In genomic region chr3:56633201-56633600, GRCh38 we compare ENCODE assay signal across 21 cellular contexts.
"Had no signal": no experiment of that assay in that cellular context is flagged by ENCODE, and none has a peak within 500 bp of the region (broad histone marks: within the 10 kb centered on the region; RNA-seq: fewer than 3 reads in every experiment).

No MANE protein-coding gene starts in this region.

- H3K4me1 ChIP-seq: ascending aorta, tibial artery, uterus had no signal

- H3K9me3 Mint-ChIP-seq: activated CD8-positive, alpha-beta T cell treated with anti-CD3 and anti-CD28 coated beads for 36 hours; activated T-cell treated with anti-CD3 and anti-CD28 coated beads, Interleukin-2, amount 50 U/mL, for 4 hours; dendritic cell treated with granulocyte-macrophage colony-stimulating factor and Interleukin-4, amounts not matched to agents 40 ng/mL and 50 ng/mL, for 4 days; immature natural killer cell; naive thymus-derived CD8-positive, alpha-beta T cell; stimulated activated naive B cell treated with anti-CD40 and anti-IgM and Interleukin-4, amounts not matched to agents 10 μg/mL and 1 μg/mL and 100 μg/mL, for 72 hours; WTC11 had no signal

- H3K4me3 Mint-ChIP-seq: activated CD8-positive, alpha-beta T cell treated with anti-CD3 and anti-CD28 coated beads for 36 hours; activated T-cell treated with anti-CD3 and anti-CD28 coated beads, Interleukin-2, amount 50 U/mL, for 4 hours; dendritic cell treated with granulocyte-macrophage colony-stimulating factor and Interleukin-4, amounts not matched to agents 40 ng/mL and 50 ng/mL, for 4 days; immature natural killer cell; naive thymus-derived CD8-positive, alpha-beta T cell; stimulated activated naive B cell treated with anti-CD40 and anti-IgM and Interleukin-4, amounts not matched to agents 10 μg/mL and 1 μg/mL and 100 μg/mL, for 72 hours; WTC11 had no signal

- DNase-seq: activated CD4-positive, alpha-beta T cell treated with anti-CD3 and anti-CD28 coated beads for 4 hours; activated CD8-positive, alpha-beta T cell treated with anti-CD3 and anti-CD28 coated beads for 36 hours; activated effector memory CD4-positive, alpha-beta T cell treated with anti-CD3 and anti-CD28 coated beads, Interleukin-2, amount 50 U/mL, for 16 hours; activated naive CD4-positive, alpha-beta T cell treated with anti-CD3 and anti-CD28 coated beads, Interleukin-2, amount 50 U/mL, for 16 hours; activated T-cell treated with anti-CD3 and anti-CD28 coated beads, Interleukin-2, amount 50 U/mL, for 4 hours; effector CD8-positive, alpha-beta T cell; immature natural killer cell; kidney glomerular epithelial cell; naive thymus-derived CD8-positive, alpha-beta T cell; ovary; spleen; stimulated activated CD4-positive, alpha-beta T cell treated with anti-CD3 and anti-CD28 coated beads, Interleukin-4, amount 100 ng/mL, for 4 hours; stimulated activated naive B cell treated with anti-CD40 and anti-IgM and Interleukin-4, amounts not matched to agents 10 μg/mL and 1 μg/mL and 100 μg/mL, for 72 hours; SW 1271; tibial artery; uterus had no signal

- H3K36me3 ChIP-seq: ovary, uterus had no signal

- H3K27ac Mint-ChIP-seq: activated CD8-positive, alpha-beta T cell treated with anti-CD3 and anti-CD28 coated beads for 36 hours; dendritic cell treated with granulocyte-macrophage colony-stimulating factor and Interleukin-4, amounts not matched to agents 40 ng/mL and 50 ng/mL, for 4 days had no signal

- H3K4me1 Mint-ChIP-seq: WTC11 had no signal

- H3K27ac ChIP-seq: ascending aorta, esophagus muscularis mucosa, ovary, spleen, tibial artery, uterus had no signal

- H3K4me3 ChIP-seq: ascending aorta, esophagus muscularis mucosa, ovary, spleen, tibial artery, uterus had no signal

- H3K27me3 ChIP-seq: ascending aorta, esophagus muscularis mucosa, ovary, spleen, tibial artery, uterus had no signal

- ATAC-seq: activated CD8-positive, alpha-beta T cell treated with anti-CD3 and anti-CD28 coated beads for 36 hours; activated T-cell treated with anti-CD3 and anti-CD28 coated beads, Interleukin-2, amount 50 U/mL, for 4 hours; naive thymus-derived CD8-positive, alpha-beta T cell; sciatic nerve; stimulated activated naive B cell treated with anti-CD40 and anti-IgM and Interleukin-4, amounts not matched to agents 10 μg/mL and 1 μg/mL and 100 μg/mL, for 72 hours; WTC11 had no signal

- H3K9me3 ChIP-seq: ascending aorta, esophagus muscularis mucosa, ovary, spleen, tibial artery, uterus had no signal

- H3K27me3 Mint-ChIP-seq: activated CD8-positive, alpha-beta T cell treated with anti-CD3 and anti-CD28 coated beads for 36 hours; dendritic cell treated with granulocyte-macrophage colony-stimulating factor and Interleukin-4, amounts not matched to agents 40 ng/mL and 50 ng/mL, for 4 days; naive thymus-derived CD8-positive, alpha-beta T cell; stimulated activated naive B cell treated with anti-CD40 and anti-IgM and Interleukin-4, amounts not matched to agents 10 μg/mL and 1 μg/mL and 100 μg/mL, for 72 hours had no signal
